In genomic region chr3:29609007-29609805, GRCh38 we compare ENCODE assay signal across 18 cellular contexts.
"Had no signal": no experiment of that assay in that cellular context is flagged by ENCODE, and none has a peak within 500 bp of the region (broad histone marks: within the 10 kb centered on the region; RNA-seq: fewer than 3 reads in every experiment).

No MANE protein-coding gene starts in this region.

- H3K4me3 ChIP-seq: thoracic aorta, upper lobe of left lung had no signal

- H3K36me3 ChIP-seq: thoracic aorta, upper lobe of left lung had no signal

- DNase-seq: activated CD4-positive, alpha-beta T cell treated with anti-CD3 and anti-CD28 coated beads, Interleukin-2, amount 10 ng/mL, durations not matched to agents 24 days and 14 days; activated CD8-positive, alpha-beta T cell treated with anti-CD3 and anti-CD28 coated beads for 36 hours; activated naive CD4-positive, alpha-beta T cell treated with anti-CD3 and anti-CD28 coated beads, Interleukin-2, amount 10 ng/mL, durations not matched to agents 7 days and 5 days; activated naive CD8-positive, alpha-beta T cell treated with anti-CD3 and anti-CD28 coated beads, Interleukin-2, amount 50 U/mL, for 24 hours; activated T-cell treated with anti-CD3 and anti-CD28 coated beads, Interleukin-2, amount 50 U/mL, for 24 hours; anterior cingulate cortex; caudate nucleus; effector memory CD8-positive, alpha-beta T cell; foreskin keratinocyte; glutamatergic neuron; hippocampal formation; islet precursor cell; mammary epithelial cell; occipital lobe; posterior cingulate gyrus; stimulated activated naive B cell treated with anti-CD40 and anti-IgM and Interleukin-4, amounts not matched to agents 10 μg/mL and 1 μg/mL and 100 μg/mL, for 72 hours; upper lobe of left lung had no signal

- H3K27me3 ChIP-seq: foreskin keratinocyte, upper lobe of left lung had no signal

- H3K27ac ChIP-seq: foreskin keratinocyte, thoracic aorta, upper lobe of left lung had no signal

- H3K9me3 ChIP-seq: thoracic aorta, upper lobe of left lung had no signal

- ATAC-seq: activated CD8-positive, alpha-beta T cell treated with anti-CD3 and anti-CD28 coated beads for 36 hours; activated naive CD8-positive, alpha-beta T cell treated with anti-CD3 and anti-CD28 coated beads, Interleukin-2, amount 50 U/mL, for 24 hours; effector memory CD8-positive, alpha-beta T cell; foreskin keratinocyte; stimulated activated naive B cell treated with anti-CD40 and anti-IgM and Interleukin-4, amounts not matched to agents 10 μg/mL and 1 μg/mL and 100 μg/mL, for 72 hours had no signal
